1 cellular context compared by ENCODE assay signal in genomic region chr17:66835476-66835875, GRCh38.
TF ChIP-seq lines count a peak whose summit lies in the region.

No MANE protein-coding gene starts in this region.

TF ChIP-seq in SK-N-SH, 30 proteins besides CTCF, POLR2A, EP300 and RAD21 (continued from another document):
- TF ChIP-seq REST (IDR thresholded peaks at IDR 0.05; ENCODE audit: low read depth, low read length) = no peak
- no peak for TF ChIP-seq SIN3A (IDR thresholded peaks at IDR 0.05; ENCODE audit: borderline replicate concordance, low read depth, low read length)
- TF ChIP-seq SMC3 (IDR thresholded peaks at IDR 0.05; ENCODE audit: low read depth, low read length) = no peak
- TF ChIP-seq ZBTB33 (IDR thresholded peaks at IDR 0.05; ENCODE audit: borderline replicate concordance, low read depth) = no peak
- TF ChIP-seq EZH2phosphoT487 (IDR thresholded peaks at IDR 0.05; ENCODE audit: borderline replicate concordance, low read depth) = no peak
- TF ChIP-seq USF2 (IDR thresholded peaks at IDR 0.05; ENCODE audit: borderline replicate concordance, low read depth, low read length) = no peak
